ENCODE assay signal across 22 cellular contexts in the genomic region with DNA sequence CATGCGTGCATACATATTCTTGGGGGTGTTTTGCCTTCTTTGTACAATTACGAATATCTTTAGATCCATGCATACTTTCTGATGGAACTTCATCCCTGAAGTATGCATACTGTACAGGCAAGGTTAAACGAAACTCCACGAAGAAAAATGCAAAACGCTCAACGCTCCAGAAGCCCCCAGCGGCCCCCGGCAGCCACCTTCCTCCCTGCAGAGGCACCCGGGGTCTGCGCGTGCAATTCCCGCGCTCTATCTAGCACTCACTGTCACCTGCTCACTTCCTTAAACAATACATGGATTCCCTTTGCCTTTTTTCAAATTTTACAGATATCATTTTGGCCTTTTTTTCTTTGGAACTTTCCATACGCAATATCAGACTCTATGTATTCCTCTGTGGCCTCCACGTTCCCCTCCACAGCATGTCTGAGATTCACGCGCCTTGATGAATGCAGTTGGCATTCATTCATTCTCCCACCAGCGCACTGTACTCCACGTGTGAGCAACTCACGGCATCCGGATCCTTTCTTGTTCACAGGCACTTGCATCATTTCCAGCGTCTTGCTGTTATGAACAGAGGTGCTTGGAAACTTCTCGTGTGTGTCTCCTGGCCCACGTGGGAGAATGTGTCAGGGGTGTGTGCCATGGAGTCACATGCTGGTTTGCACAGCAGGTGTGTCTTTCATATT.
"Had no signal": no experiment of that assay in that cellular context is flagged by ENCODE, and none has a peak within 500 bp of the region (broad histone marks: within the 10 kb centered on the region; RNA-seq: fewer than 3 reads in every experiment).

No MANE protein-coding gene starts in this region.

- H3K4me3 ChIP-seq: gastroesophageal sphincter, left ventricle myocardium inferior, ovary, right atrium auricular region, sigmoid colon, skin epidermis, stomach, thoracic aorta, uterus had no signal

- H3K27me3 ChIP-seq: ovary, right atrium auricular region, uterus had no signal

- H3K36me3 Mint-ChIP-seq: immature natural killer cell, naive B cell, type B pancreatic cell had no signal

- H3K9me3 ChIP-seq: uterus had no signal

- H3K9me3 Mint-ChIP-seq: immature natural killer cell, type B pancreatic cell had no signal

- H3K36me3 ChIP-seq: gastroesophageal sphincter, left ventricle myocardium inferior, ovary, right atrium auricular region, sigmoid colon, stomach, thoracic aorta, uterus had no signal

- FAIRE-seq: endometrium, keratinocyte had no signal

- H3K27ac Mint-ChIP-seq: immature natural killer cell, naive B cell, type B pancreatic cell had no signal

- H3K27ac ChIP-seq: gastroesophageal sphincter, left ventricle myocardium inferior, ovary, right atrium auricular region, sigmoid colon, skin epidermis, stomach, thoracic aorta, uterus had no signal

- H3K4me1 ChIP-seq: uterus had no signal

- DNase-seq: cortex of kidney; effector memory CD4-positive, alpha-beta T cell; glutamatergic neuron; immature natural killer cell; left cardiac atrium; left ventricle myocardium inferior; naive B cell; ovary; sigmoid colon; stimulated activated CD4-positive, alpha-beta T cell treated with anti-CD3 and anti-CD28 coated beads, Interleukin-12 subunit alpha, Interleukin-12 subunit beta, amount 100 ng/mL, for 4 hours; stimulated activated naive CD4-positive, alpha-beta T cell; stomach; substantia nigra; uterus had no signal

- H3K4me3 Mint-ChIP-seq: immature natural killer cell, naive B cell, nephron, type B pancreatic cell had no signal

- H3K27me3 Mint-ChIP-seq: type B pancreatic cell had no signal

- H3K4me1 Mint-ChIP-seq: immature natural killer cell, naive B cell had no signal
